Comparison of ENCODE assay signal across 20 cellular contexts in the genomic region with DNA sequence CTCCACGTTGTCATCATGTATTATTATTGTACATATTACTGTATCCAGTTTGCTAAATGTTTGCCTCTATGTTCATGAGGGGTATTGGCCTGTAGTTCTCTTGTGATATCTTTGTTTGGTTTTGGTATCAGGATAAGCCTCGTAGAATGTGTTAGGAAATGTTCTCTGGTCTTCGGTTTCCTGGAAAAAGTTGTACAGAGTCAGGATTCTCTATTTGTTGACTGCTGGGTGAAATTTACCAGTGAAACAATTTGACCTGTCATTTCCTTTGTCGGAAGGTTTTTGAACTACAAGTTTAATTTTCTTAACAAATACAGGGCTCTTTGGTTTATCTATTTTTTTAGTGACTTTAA. TPM values are rescaled to one million over a fixed set of nuclear protein-coding genes. Genes with fewer than 3 reads are reported as not detected.
DNase-seq lines count a peak whose midpoint lies in the region; ATAC-seq and TF ChIP-seq lines count a peak whose summit lies in the region.
"Had no signal": no experiment of that assay in that cellular context is flagged by ENCODE, and none has a peak within 500 bp of the region (broad histone marks: within the 10 kb centered on the region; RNA-seq: fewer than 3 reads in every experiment).

No MANE protein-coding gene starts in this region.

- no peak for DNase-seq in hepatocyte (ENCODE audit: low spot score)
- no peak for DNase-seq in smooth muscle cell (lab: John Stamatoyannopoulos, UW; ENCODE audit: unreplicated experiment)
- no peak for DNase-seq in sigmoid colon
- no peak for DNase-seq in HPDE6-E6E7 (ENCODE audit: extremely low spot score)
- no peak for DNase-seq in activated T-cell treated with anti-CD3 and anti-CD28 coated beads, Interleukin-2, amount 50 U/mL, for 48 hours
- DNase-seq: ACHN, DMS153, DMS79, GDM1, HCEC 1CT had no signal

- H3K4me2 ChIP-seq in hepatocyte (peak overlapping the region; percentile 53), smooth muscle cell (peak overlapping the region; percentile 77)
- H3K4me2 ChIP-seq: GM23338 had no signal

- H3K79me2 ChIP-seq in hepatocyte (no peaks in the 10 kb centered on the region), smooth muscle cell (ENCODE audit: low read depth) (no peaks in the 10 kb centered on the region)

- no peaks in the 10 kb centered on the region for H3K9me3 ChIP-seq in hepatocyte (ENCODE audit: low read depth)
- no peaks in the 10 kb centered on the region for H3K9me3 ChIP-seq in liver (ENCODE audit: control insufficient read depth in 4 of 4, low read length in 3 of 4)
- no peaks in the 10 kb centered on the region for H3K9me3 ChIP-seq in smooth muscle cell (replicated peaks; ENCODE audit: low read depth)
- no peaks in the 10 kb centered on the region for H3K9me3 ChIP-seq in sigmoid colon

- H3K4me3 ChIP-seq in hepatocyte (no peak overlapping the region), liver (ENCODE audit: low read depth in 1 of 3, low read length in 3 of 3) (no peak overlapping the region), smooth muscle cell (no peak overlapping the region), sigmoid colon (no peak overlapping the region)
- H3K4me3 ChIP-seq: GM23338 had no signal

- no peak overlapping the region for H2AFZ ChIP-seq in hepatocyte
- peak overlapping the region; percentile 65 for H2AFZ ChIP-seq in smooth muscle cell (ENCODE audit: low read depth)
- H2AFZ ChIP-seq: GM23338 had no signal

- H3K9ac ChIP-seq in liver (ENCODE audit: low read depth in 1 of 2, low read length in 2 of 2) (peak overlapping the region; percentile 61 to 96), smooth muscle cell (ENCODE audit: low read depth) (no peak overlapping the region)

- no peaks in the 10 kb centered on the region for H3K9me2 ChIP-seq in hepatocyte (replicated peaks; ENCODE audit: insufficient read depth)

- peak; percentile 14 to 53 for TF ChIP-seq RAD21 in liver (IDR thresholded peaks at IDR 0.05)

- H3K36me3 Mint-ChIP-seq in nephron (ENCODE audit: low read depth): no peaks in the 10 kb centered on the region
- H3K36me3 Mint-ChIP-seq: IgD-negative memory B cell had no signal

- peak overlapping the region; percentile 9 to 55 (median 35) for H3K27ac Mint-ChIP-seq in nephron
- H3K27ac Mint-ChIP-seq: CD4-positive, alpha-beta T cell; GM23338; IgD-negative memory B cell had no signal

- TF ChIP-seq EP300 in sigmoid colon (IDR thresholded peaks at IDR 0.05): no peak

- H3K27me3 ChIP-seq in hepatocyte: no peaks in the 10 kb centered on the region
- H3K27me3 ChIP-seq in liver (ENCODE audit: control insufficient read depth in 4 of 4, insufficient read depth in 4 of 4, low read length in 3 of 4): no peaks in the 10 kb centered on the region
- no peaks in the 10 kb centered on the region for H3K27me3 ChIP-seq in smooth muscle cell (ENCODE audit: low read depth)
- peaks cover 0 to 55% (median 31%) of the 10 kb centered on the region in 3 donors for H3K27me3 ChIP-seq in sigmoid colon

- no peak overlapping the region for H3K4me3 Mint-ChIP-seq in nephron
- H3K4me3 Mint-ChIP-seq: CD4-positive, alpha-beta T cell; GM23338; IgD-negative memory B cell had no signal

- H3K27me3 Mint-ChIP-seq in nephron (ENCODE audit: low read depth): peaks cover 23% of the 10 kb centered on the region

- H3K36me3 ChIP-seq in hepatocyte (replicated peaks; ENCODE audit: insufficient read depth, low read depth) (no peaks in the 10 kb centered on the region), liver (ENCODE audit: control insufficient read depth in 4 of 4, insufficient read depth in 3 of 4, low read depth in 1 of 4, low read length in 3 of 4) (no peaks in the 10 kb centered on the region), smooth muscle cell (ENCODE audit: low read depth) (no peaks in the 10 kb centered on the region), sigmoid colon (no peaks in the 10 kb centered on the region)

- no peak for TF ChIP-seq CTCF in hepatocyte (IDR thresholded peaks at IDR 0.05; ENCODE audit: poor library complexity)
- TF ChIP-seq CTCF in liver (IDR thresholded peaks at IDR 0.05; ENCODE audit: low read depth, low read length, missing input control): no peak
- TF ChIP-seq CTCF in nephron (IDR thresholded peaks at IDR 0.05; ENCODE audit: unreplicated experiment in 3 of 3): no peak
- TF ChIP-seq CTCF in smooth muscle cell (IDR thresholded peaks at IDR 0.05; ENCODE audit: borderline replicate concordance, insufficient read depth, poor library complexity, severe bottlenecking): no peak
- TF ChIP-seq CTCF in sigmoid colon (IDR thresholded peaks at IDR 0.05): no peak

- TF ChIP-seq POLR2A in sigmoid colon (IDR thresholded peaks at IDR 0.05): no peak

- H4K20me1 ChIP-seq in hepatocyte (ENCODE audit: insufficient read depth, poor library complexity, severe bottlenecking) (no peaks in the 10 kb centered on the region), smooth muscle cell (ENCODE audit: low read depth) (no peaks in the 10 kb centered on the region)

- intact Hi-C loops in sigmoid colon (cut with DNase I): no loop called here

- ATAC-seq in HG03095 (IDR thresholded peaks at IDR 0.05; ENCODE audit: unreplicated experiment): no peak

- peaks cover 20% of the 10 kb centered on the region for H3F3A ChIP-seq in smooth muscle cell (ENCODE audit: low read depth)

- H3K4me1 ChIP-seq in hepatocyte (ENCODE audit: insufficient read depth) (peaks cover 31% of the 10 kb centered on the region), liver (ENCODE audit: control insufficient read depth in 4 of 4, insufficient read depth in 4 of 4, low read length in 3 of 4) (peaks cover 16 to 62% (median 33%) of the 10 kb centered on the region in 4 donors), smooth muscle cell (ENCODE audit: low read depth) (peaks cover 29% of the 10 kb centered on the region), sigmoid colon (no peaks in the 10 kb centered on the region)

- WGBS in hepatocyte (ENCODE audit: low lambda C conversion rate, missing lambda C conversion rate): 28% methylated on average over 4 of the region's 4 CpGs
- WGBS in liver: 7% methylated on average over 4 of the region's 4 CpGs
- 18% methylated on average over 4 of the region's 4 CpGs for WGBS in smooth muscle cell (ENCODE audit: low lambda C conversion rate)
- 19 to 38% methylated on average over 4 of the region's 4 CpGs for WGBS in sigmoid colon, 2 donors

- H3K9me3 Mint-ChIP-seq in nephron: peaks cover 2% of the 10 kb centered on the region
- H3K9me3 Mint-ChIP-seq: CD4-positive, alpha-beta T cell; GM23338; IgD-negative memory B cell had no signal

- peaks cover 21% of the 10 kb centered on the region for H3K4me1 Mint-ChIP-seq in nephron
- H3K4me1 Mint-ChIP-seq: GM23338, IgD-negative memory B cell had no signal

- H3K27ac ChIP-seq in hepatocyte (peak overlapping the region; percentile 85), liver (ENCODE audit: low read depth in 1 of 2, low read length in 2 of 2) (peak overlapping the region; percentile 96 to 99), smooth muscle cell (ENCODE audit: low read depth) (peak overlapping the region; percentile 49), sigmoid colon (no peak overlapping the region)
- H3K27ac ChIP-seq: C4-2B, HL-60 had no signal

TF ChIP-seq in liver, 16 proteins besides CTCF, POLR2A, EP300 and RAD21 (continues in another document):
- TF ChIP-seq, protein P1, sequence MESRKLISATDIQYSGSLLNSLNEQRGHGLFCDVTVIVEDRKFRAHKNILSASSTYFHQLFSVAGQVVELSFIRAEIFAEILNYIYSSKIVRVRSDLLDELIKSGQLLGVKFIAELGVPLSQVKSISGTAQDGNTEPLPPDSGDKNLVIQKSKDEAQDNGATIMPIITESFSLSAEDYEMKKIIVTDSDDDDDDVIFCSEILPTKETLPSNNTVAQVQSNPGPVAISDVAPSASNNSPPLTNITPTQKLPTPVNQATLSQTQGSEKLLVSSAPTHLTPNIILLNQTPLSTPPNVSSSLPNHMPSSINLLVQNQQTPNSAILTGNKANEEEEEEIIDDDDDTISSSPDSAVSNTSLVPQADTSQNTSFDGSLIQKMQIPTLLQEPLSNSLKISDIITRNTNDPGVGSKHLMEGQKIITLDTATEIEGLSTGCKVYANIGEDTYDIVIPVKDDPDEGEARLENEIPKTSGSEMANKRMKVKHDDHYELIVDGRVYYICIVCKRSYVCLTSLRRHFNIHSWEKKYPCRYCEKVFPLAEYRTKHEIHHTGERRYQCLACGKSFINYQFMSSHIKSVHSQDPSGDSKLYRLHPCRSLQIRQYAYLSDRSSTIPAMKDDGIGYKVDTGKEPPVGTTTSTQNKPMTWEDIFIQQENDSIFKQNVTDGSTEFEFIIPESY (IDR thresholded peaks at IDR 0.05): peak; percentile 81
- TF ChIP-seq EGR1 (IDR thresholded peaks at IDR 0.05; ENCODE audit: low read depth in 2 of 2) (peak in 1 of 2 donors; percentile 90), MAX (IDR thresholded peaks at IDR 0.05) (peak; percentile 98)
- TF ChIP-seq, protein P2, sequence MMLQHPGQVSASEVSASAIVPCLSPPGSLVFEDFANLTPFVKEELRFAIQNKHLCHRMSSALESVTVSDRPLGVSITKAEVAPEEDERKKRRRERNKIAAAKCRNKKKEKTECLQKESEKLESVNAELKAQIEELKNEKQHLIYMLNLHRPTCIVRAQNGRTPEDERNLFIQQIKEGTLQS (IDR thresholded peaks at IDR 0.05): peak; percentile 23

RNA-seq across cellular contexts. Expression of gene KRTAP5-6, which starts 23.2 kb away (rescaled TPM):
- total RNA-seq in hepatocyte (not detected in 2 replicates), liver (under 1 TPM in 1 of 2 donors, not detected in 1; 0.84 TPM), smooth muscle cell (not detected in 2 replicates), sigmoid colon (not detected)
- polyA plus RNA-seq in hepatocyte (not detected in 2 replicates), liver (1 to 10 TPM in 1 of 2 donors, not detected in 1; 1.2 TPM), smooth muscle cell (not detected in 2 replicates), sigmoid colon (not detected)
- total RNA-seq: CD4-positive, alpha-beta T cell; Daoy; GM23338 had no signal
- polyA plus RNA-seq: BJ, GM23338, IgD-negative memory B cell had no signal

RNA-seq across cellular contexts. Expression of gene KRTAP5-5, which starts 44.2 kb away (rescaled TPM):
- total RNA-seq in hepatocyte (not detected in 2 replicates), liver (not detected), smooth muscle cell (not detected in 2 replicates), sigmoid colon (not detected)
- polyA plus RNA-seq in hepatocyte (0.39 and 0.54 TPM in 2 replicates), liver (not detected), smooth muscle cell (not detected in 2 replicates), sigmoid colon (under 1 TPM in 2 of 3 donors, not detected in 1; 0.28 to 0.92 TPM)
- total RNA-seq: CD4-positive, alpha-beta T cell; Daoy; GM23338 had no signal
- polyA plus RNA-seq: BJ, GM23338, IgD-negative memory B cell had no signal

RNA-seq across cellular contexts. Expression of gene KRTAP5-4, which starts 51.9 kb away (rescaled TPM):
- total RNA-seq in hepatocyte (not detected in 2 replicates), liver (not detected), smooth muscle cell (not detected in 2 replicates), sigmoid colon (not detected)
- polyA plus RNA-seq in hepatocyte (not detected in 2 replicates), liver (not detected), smooth muscle cell (not detected in 2 replicates), sigmoid colon (not detected)
- total RNA-seq: CD4-positive, alpha-beta T cell; Daoy; GM23338 had no signal
- polyA plus RNA-seq: BJ, GM23338, IgD-negative memory B cell had no signal

Comparison
In these comparisons a context has a peak if more than half of its experiments do, and no peak if none do; other contexts are left out.
1. H3K27ac ChIP-seq: peak in hepatocyte (single experiment), liver (2 of 2) and smooth muscle cell (single experiment); none in sigmoid colon (0 of 4).